Comparison of ENCODE assay signal across 1 cellular context in genomic region chr10:1737222-1738061, GRCh38.
A peak's percentile ranks its signal among the peaks of the same experiment; 100 is the strongest.
TF ChIP-seq lines count a peak whose summit lies in the region.

ADARB2 (minus strand) TSS chr10:1737525.

TF ChIP-seq in HEK293, 187 proteins besides CTCF, POLR2A, EP300 and RAD21 (continued from another document):
- TF ChIP-seq PRDM10 (tag by site-specific recombination; IDR thresholded peaks at IDR 0.05), result no peak
- no peak for TF ChIP-seq ZNF112 (tag by site-specific recombination; IDR thresholded peaks at IDR 0.05)
- TF ChIP-seq ZNF202 (tag by site-specific recombination; IDR thresholded peaks at IDR 0.05; ENCODE audit: borderline replicate concordance), result no peak
- TF ChIP-seq ZNF513 (tag by site-specific recombination; IDR thresholded peaks at IDR 0.05), result no peak
- no peak for TF ChIP-seq ZBTB49 (tag by site-specific recombination; IDR thresholded peaks at IDR 0.05; ENCODE audit: low read depth)
- TF ChIP-seq ZNF146 (tag by site-specific recombination; IDR thresholded peaks at IDR 0.05), result no peak
- no peak for TF ChIP-seq INSM2 (tag by site-specific recombination; IDR thresholded peaks at IDR 0.05)
- no peak for TF ChIP-seq KLF10 (tag by site-specific recombination; IDR thresholded peaks at IDR 0.05)
- TF ChIP-seq ZNF174 (tag by site-specific recombination; IDR thresholded peaks at IDR 0.05), result no peak
- no peak for TF ChIP-seq ZBTB44 (tag by site-specific recombination; IDR thresholded peaks at IDR 0.05)
- no peak for TF ChIP-seq ZNF610 (tag by site-specific recombination; IDR thresholded peaks at IDR 0.05; ENCODE audit: borderline replicate concordance)
- no peak for TF ChIP-seq GLI2 (tag by site-specific recombination; IDR thresholded peaks at IDR 0.05; ENCODE audit: borderline replicate concordance, low read depth)
- TF ChIP-seq ZNF677 (tag by site-specific recombination; IDR thresholded peaks at IDR 0.05), result no peak
- TF ChIP-seq ZNF561 (tag by site-specific recombination; IDR thresholded peaks at IDR 0.05; ENCODE audit: borderline replicate concordance), result no peak
- no peak for TF ChIP-seq ZNF624 (tag by site-specific recombination; IDR thresholded peaks at IDR 0.05)
- peak; percentile 66 for TF ChIP-seq OSR2 (tag by site-specific recombination; IDR thresholded peaks at IDR 0.05)
- TF ChIP-seq ZBTB11 (tag by site-specific recombination; conservative IDR thresholded peaks at IDR 0.05; ENCODE audit: low read depth), result no peak
- TF ChIP-seq ZNF302 (tag by site-specific recombination; IDR thresholded peaks at IDR 0.05; ENCODE audit: low read depth), result no peak
- TF ChIP-seq TSHZ1 (tag by site-specific recombination; IDR thresholded peaks at IDR 0.05; ENCODE audit: borderline replicate concordance), result no peak
- no peak for TF ChIP-seq ZNF623 (tag by site-specific recombination; IDR thresholded peaks at IDR 0.05)
- TF ChIP-seq ZBTB8A (tag by site-specific recombination; IDR thresholded peaks at IDR 0.05), result 0 out of 2 replicates have a peak, but pooled peaks have one; percentile 15
- 0 out of 2 replicates have a peak, but pooled peaks have one; percentile 12 for TF ChIP-seq ZNF394 (tag by site-specific recombination; IDR thresholded peaks at IDR 0.05; ENCODE audit: borderline replicate concordance)
- no peak for TF ChIP-seq ZNF140 (tag by site-specific recombination; IDR thresholded peaks at IDR 0.05)
- TF ChIP-seq ZBTB20 (tag by site-specific recombination; IDR thresholded peaks at IDR 0.05), result peak; percentile 35; the same call in 1 of the 2 replicates
- no peak for TF ChIP-seq ZNF10 (tag by site-specific recombination; IDR thresholded peaks at IDR 0.05)
- TF ChIP-seq ZNF488 (tag by site-specific recombination; IDR thresholded peaks at IDR 0.05), result no peak
- TF ChIP-seq ZNF76 (tag by site-specific recombination; IDR thresholded peaks at IDR 0.05; ENCODE audit: borderline replicate concordance, low read depth), result no peak
- peak; percentile 21 for TF ChIP-seq ZBTB26 (tag by site-specific recombination; optimal IDR thresholded peaks at IDR 0.05)
- TF ChIP-seq KLF8 (tag by site-specific recombination; IDR thresholded peaks at IDR 0.05), result no peak
